In genomic region chr6:82980086-82980485, GRCh38 we compare ENCODE assay signal across 14 cellular contexts.
DNase-seq lines count a peak whose midpoint lies in the region; ATAC-seq, FAIRE-seq and TF ChIP-seq lines count a peak whose summit lies in the region.
"Had no signal": no experiment of that assay in that cellular context is flagged by ENCODE, and none has a peak within 500 bp of the region (broad histone marks: within the 10 kb centered on the region; RNA-seq: fewer than 3 reads in every experiment).

No MANE protein-coding gene starts in this region.

- H3K27me3 Mint-ChIP-seq in activated naive CD8-positive, alpha-beta T cell treated with anti-CD3 and anti-CD28 coated beads for 36 hours, result no peaks in the 10 kb centered on the region
- H3K27me3 Mint-ChIP-seq: activated naive CD8-positive, alpha-beta T cell treated with anti-CD3 and anti-CD28 coated beads, Interleukin-2, amount 10 ng/mL, durations not matched to agents 7 days and 5 days had no signal

- peaks cover 3% of the 10 kb centered on the region for H3K36me3 Mint-ChIP-seq in activated naive CD8-positive, alpha-beta T cell treated with anti-CD3 and anti-CD28 coated beads for 36 hours
- H3K36me3 Mint-ChIP-seq: activated naive CD8-positive, alpha-beta T cell treated with anti-CD3 and anti-CD28 coated beads, Interleukin-2, amount 10 ng/mL, durations not matched to agents 7 days and 5 days; natural killer cell had no signal

- no peak overlapping the region for H3K4me3 ChIP-seq in skeletal muscle cell (ENCODE audit: low read depth, low read length)
- H3K4me3 ChIP-seq: colonic mucosa, GM23338 had no signal

- DNase-seq in EL (peak; percentile 79), NCI-H526 treated with DMSO at 0.1 percent for 48 hours (lab: John Stamatoyannopoulos, UW) (peak; percentile 2), skeletal muscle cell (ENCODE audit: low read depth) (peak; percentile 83), erythroblast (lab: John Stamatoyannopoulos, UW) (no peak)
- no peak for DNase-seq in activated naive CD8-positive, alpha-beta T cell treated with anti-CD3 and anti-CD28 coated beads for 36 hours
- DNase-seq: activated CD4-positive, alpha-beta T cell treated with anti-CD3 and anti-CD28 coated beads for 1 hour; activated naive CD8-positive, alpha-beta T cell treated with anti-CD3 and anti-CD28 coated beads, Interleukin-2, amount 10 ng/mL, durations not matched to agents 7 days and 5 days; colonic mucosa; natural killer cell; NCI-H1105; stimulated activated CD4-positive, alpha-beta T cell treated with anti-CD3 and anti-CD28 coated beads, Interleukin-1b, Interleukin-23, amount 100 ng/mL, for 48 hours had no signal

- H3K4me3 Mint-ChIP-seq in activated naive CD8-positive, alpha-beta T cell treated with anti-CD3 and anti-CD28 coated beads for 36 hours, result no peak overlapping the region
- H3K4me3 Mint-ChIP-seq: activated naive CD8-positive, alpha-beta T cell treated with anti-CD3 and anti-CD28 coated beads, Interleukin-2, amount 10 ng/mL, durations not matched to agents 7 days and 5 days; GM23338; natural killer cell had no signal

- H3K4me1 Mint-ChIP-seq in activated naive CD8-positive, alpha-beta T cell treated with anti-CD3 and anti-CD28 coated beads for 36 hours, result no peaks in the 10 kb centered on the region
- H3K4me1 Mint-ChIP-seq: activated naive CD8-positive, alpha-beta T cell treated with anti-CD3 and anti-CD28 coated beads, Interleukin-2, amount 10 ng/mL, durations not matched to agents 7 days and 5 days; GM23338; natural killer cell had no signal

- H3K9me3 Mint-ChIP-seq in activated naive CD8-positive, alpha-beta T cell treated with anti-CD3 and anti-CD28 coated beads for 36 hours, result no peaks in the 10 kb centered on the region
- H3K9me3 Mint-ChIP-seq: activated naive CD8-positive, alpha-beta T cell treated with anti-CD3 and anti-CD28 coated beads, Interleukin-2, amount 10 ng/mL, durations not matched to agents 7 days and 5 days; GM23338; natural killer cell had no signal

- FAIRE-seq in endometrium (lab: Jason Lieb, UNC), result peak; percentile 12

- no peak for TF ChIP-seq POLR2A in erythroblast (IDR thresholded peaks at IDR 0.05; ENCODE audit: low read length)

- no peak for ATAC-seq in GM18511 (IDR thresholded peaks at IDR 0.05; ENCODE audit: unreplicated experiment)
- ATAC-seq: GM23338, natural killer cell had no signal

- no peak overlapping the region for H3K27ac Mint-ChIP-seq in activated naive CD8-positive, alpha-beta T cell treated with anti-CD3 and anti-CD28 coated beads for 36 hours
- H3K27ac Mint-ChIP-seq: activated naive CD8-positive, alpha-beta T cell treated with anti-CD3 and anti-CD28 coated beads, Interleukin-2, amount 10 ng/mL, durations not matched to agents 7 days and 5 days; natural killer cell had no signal

Comparison
In these comparisons a context has a peak if more than half of its experiments do, and no peak if none do; other contexts are left out.
1. DNase-seq: peak in EL (single experiment), NCI-H526 treated with DMSO at 0.1 percent for 48 hours (single experiment) and skeletal muscle cell (single experiment); none in activated naive CD8-positive, alpha-beta T cell treated with anti-CD3 and anti-CD28 coated beads for 36 hours (single experiment) and erythroblast (0 of 2).